ENCODE assay signal across 8 cellular contexts in the genomic region with DNA sequence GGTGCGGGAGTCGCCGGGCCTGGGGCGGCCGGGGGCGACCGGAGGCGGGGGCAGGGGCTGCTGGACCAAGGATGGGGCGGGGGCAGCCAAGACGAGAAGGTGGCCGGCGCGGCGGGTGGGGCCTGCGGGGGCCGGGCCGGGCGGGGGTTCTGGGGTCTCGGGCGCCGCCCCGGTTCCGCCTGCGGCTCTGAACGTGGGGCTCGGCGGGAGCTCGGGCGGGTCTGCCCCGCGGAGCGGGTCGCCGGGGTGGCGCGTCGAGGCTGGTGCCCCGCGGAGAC. TPM values are rescaled to one million over a fixed set of nuclear protein-coding genes. Genes with fewer than 3 reads are reported as not detected.
A peak's percentile ranks its signal among the peaks of the same experiment; 100 is the strongest.
DNase-seq lines count a peak whose midpoint lies in the region; ATAC-seq, FAIRE-seq and TF ChIP-seq lines count a peak whose summit lies in the region.

No MANE protein-coding gene starts in this region.

- peaks cover 32% of the 10 kb centered on the region for H3K79me2 ChIP-seq in HepG2 (ENCODE audit: insufficient read depth, low read length)

- no peak for TF ChIP-seq RAD21 in HepG2 (CRISPR knock-in tag; IDR thresholded peaks at IDR 0.05)

- intact Hi-C loops in HepG2 (cut with micrococcal nuclease; ENCODE audit: unreplicated experiment) = no loop called here

- H3K4me1 Mint-ChIP-seq in activated T-cell treated with anti-CD3 and anti-CD28 coated beads, Interleukin-2, amount 50 U/mL, for 4 hours (ENCODE audit: low read depth) = peaks cover 22% of the 10 kb centered on the region

- no peak for TF ChIP-seq POLR2A in HepG2 (IDR thresholded peaks at IDR 0.05; ENCODE audit: insufficient read depth in 1 of 2, low read depth in 2 of 2, low read length in 2 of 2)

- H3K4me2 ChIP-seq in HepG2 (ENCODE audit: low read depth, low read length) = peak overlapping the region; percentile 99

- H3K4me3 Mint-ChIP-seq in activated T-cell treated with anti-CD3 and anti-CD28 coated beads, Interleukin-2, amount 50 U/mL, for 4 hours = peak overlapping the region; percentile 93

- H3K27me3 ChIP-seq in HepG2 (ENCODE audit: control insufficient read depth in 1 of 2, insufficient read depth in 2 of 2, low read length in 2 of 2) (no peaks in the 10 kb centered on the region; a peak in 1 of 5 replicates), thoracic aorta (replicated peaks; ENCODE audit: insufficient read depth) (no peaks in the 10 kb centered on the region)

- peaks cover 8% of the 10 kb centered on the region for H3K36me3 Mint-ChIP-seq in activated T-cell treated with anti-CD3 and anti-CD28 coated beads, Interleukin-2, amount 50 U/mL, for 4 hours (ENCODE audit: insufficient read depth)

- H3K27ac ChIP-seq in angular gyrus (ENCODE audit: low read depth, low read length) = peak overlapping the region; percentile 70
- H3K27ac ChIP-seq in HepG2 (ENCODE audit: extremely low read length, insufficient read depth, low read length) = peak overlapping the region; percentile 97
- peak overlapping the region; percentile 74 to 100 for H3K27ac ChIP-seq in thoracic aorta

- CTCF ChIA-PET in HepG2 (lab: Yijun Ruan, JAX; ENCODE audit: low intra/inter-chr PET ratio, low total read pairs) = interaction anchor here (2.0 to 6.1 kb wide), 5 partner anchors 66 to 102 kb away, joined by 10 to 73 read pairs (median 13); a partner anchor contains a TSS

- H3K4me1 ChIP-seq in HepG2 (ENCODE audit: insufficient read depth, low read length) (peaks cover 45% of the 10 kb centered on the region), thoracic aorta (ENCODE audit: control insufficient read depth in 1 of 2, low read depth in 2 of 2) (peaks cover 13 to 29% of the 10 kb centered on the region in 2 donors)

- H3K9me3 ChIP-seq in HepG2 (ENCODE audit: low read length) (no peaks in the 10 kb centered on the region), thoracic aorta (no peaks in the 10 kb centered on the region)

- H3K36me3 ChIP-seq in HepG2 (replicated peaks in 1 of 2; ENCODE audit: control insufficient read depth in 1 of 2, insufficient read depth in 2 of 2, low read length in 2 of 2) (peaks cover 20 to 36% of the 10 kb centered on the region in 2 experiments), thoracic aorta (peaks cover 29% of the 10 kb centered on the region)

- H3K27me3 Mint-ChIP-seq in activated T-cell treated with anti-CD3 and anti-CD28 coated beads, Interleukin-2, amount 50 U/mL, for 4 hours (ENCODE audit: low read depth) = no peaks in the 10 kb centered on the region

- no peak for ATAC-seq in activated T-cell treated with anti-CD3 and anti-CD28 coated beads, Interleukin-2, amount 50 U/mL, for 4 hours
- ATAC-seq in HepG2 = no peak
- ATAC-seq in thoracic aorta (ENCODE audit: insufficient number of reproducible peaks, low FRiP score, low read depth) = no peak
- no peak for ATAC-seq in HG03439 (IDR thresholded peaks at IDR 0.05; ENCODE audit: unreplicated experiment)
- ATAC-seq in GM19455 (IDR thresholded peaks at IDR 0.05; ENCODE audit: unreplicated experiment) = no peak

- H2AFZ ChIP-seq in HepG2 (ENCODE audit: low read length) = no peak overlapping the region

- TF ChIP-seq EP300 in HepG2 (IDR thresholded peaks at IDR 0.05; ENCODE audit: low read depth in 2 of 2, low read length in 2 of 2) = no peak
- TF ChIP-seq EP300 in HepG2 (CRISPR knock-in tag; IDR thresholded peaks at IDR 0.05; ENCODE audit: borderline replicate concordance) = no peak

- no peaks in the 10 kb centered on the region for H3K9me3 Mint-ChIP-seq in activated T-cell treated with anti-CD3 and anti-CD28 coated beads, Interleukin-2, amount 50 U/mL, for 4 hours

- H3K9ac ChIP-seq in HepG2 (ENCODE audit: insufficient read depth, low read depth, low read length) = peak overlapping the region; percentile 91

- peaks cover 25% of the 10 kb centered on the region for H4K20me1 ChIP-seq in HepG2 (ENCODE audit: insufficient read depth, low read length)

- DNase-seq in activated T-cell treated with anti-CD3 and anti-CD28 coated beads, Interleukin-2, amount 50 U/mL, for 4 hours = no peak
- DNase-seq in activated T-cell treated with anti-CD3 and anti-CD28 coated beads, Interleukin-2, amount 50 U/mL, for 48 hours = no peak
- DNase-seq in HepG2 (ENCODE audit: low spot score) = no peak
- DNase-seq in thoracic aorta (ENCODE audit: low spot score) = no peak
- no peak for DNase-seq in RPMI8226

- FAIRE-seq in HepG2 (lab: Jason Lieb, UNC) = no peak

- no peak for TF ChIP-seq CTCF in HepG2 (CRISPR knock-in tag; IDR thresholded peaks at IDR 0.05)
- no peak for TF ChIP-seq CTCF in thoracic aorta (IDR thresholded peaks at IDR 0.05)

- in situ Hi-C loops in HepG2 (cut with HindIII; ENCODE audit: extremely low pct_ligation_motif_present, low pct_unique_long_range_greater_than_20kb) = loop anchor here (5.0 kb wide), 1 partner anchor 64 kb away; a partner anchor contains a TSS

- WGBS in HepG2 (ENCODE audit: low lambda C conversion rate) = under 1% methylated on average over 19 of the region's 39 CpGs

- H3K4me3 ChIP-seq in HepG2 (replicated peaks in 1 of 3; ENCODE audit: insufficient read depth in 1 of 3, low read depth in 2 of 3, low read length in 3 of 3) = peak overlapping the region; percentile 70 to 98 (median 93); a peak in 5 of 6 replicates
- H3K4me3 ChIP-seq in thoracic aorta = peak overlapping the region; percentile 97

- POLR2A ChIA-PET in HepG2 (lab: Yijun Ruan, JAX) = interaction anchor here (1.6 to 8.3 kb wide), 3 partner anchors 65 to 83 kb away, joined by 16 to 187 read pairs (median 88); a partner anchor contains a TSS

- no TSS peak for BruUV-seq in HepG2 (replicated peaks; lab: Mats Ljungman, UMichigan)

TF ChIP-seq in HepG2, 621 proteins besides CTCF, POLR2A, EP300 and RAD21 (continues in another document):
- TF ChIP-seq TRIM24 (CRISPR knock-in tag; IDR thresholded peaks at IDR 0.05) = no peak
- no peak for TF ChIP-seq ZNF543 (CRISPR knock-in tag; IDR thresholded peaks at IDR 0.05)
- TF ChIP-seq ZNF670 (CRISPR knock-in tag; IDR thresholded peaks at IDR 0.05; ENCODE audit: borderline replicate concordance) = 0 out of 2 replicates have a peak, but pooled peaks have one; percentile 0
- peak; percentile 2; the same call in 1 of the 2 replicates for TF ChIP-seq ZFP82 (CRISPR knock-in tag; IDR thresholded peaks at IDR 0.05; ENCODE audit: borderline replicate concordance)
- TF ChIP-seq ZNF333 (CRISPR knock-in tag; IDR thresholded peaks at IDR 0.05; ENCODE audit: borderline replicate concordance) = 0 out of 2 replicates have a peak, but pooled peaks have one; percentile 18
- TF ChIP-seq ZNF44 (CRISPR knock-in tag; IDR thresholded peaks at IDR 0.05) = no peak
- TF ChIP-seq ZBTB8A (CRISPR knock-in tag; IDR thresholded peaks at IDR 0.05; ENCODE audit: borderline replicate concordance, low read depth) = no peak
- TF ChIP-seq HMG20B (CRISPR knock-in tag; conservative IDR thresholded peaks at IDR 0.05) = no peak
- TF ChIP-seq RFXANK (CRISPR knock-in tag; IDR thresholded peaks at IDR 0.05) = 0 out of 2 replicates have a peak, but pooled peaks have one; percentile 9
- no peak for TF ChIP-seq ZIK1 (CRISPR knock-in tag; IDR thresholded peaks at IDR 0.05; ENCODE audit: borderline replicate concordance, low read depth)
- no peak for TF ChIP-seq ZSCAN25 (CRISPR knock-in tag; IDR thresholded peaks at IDR 0.05)
- no peak for TF ChIP-seq HCFC1 (IDR thresholded peaks at IDR 0.05; ENCODE audit: low read depth, low read length)
- TF ChIP-seq NFRKB (IDR thresholded peaks at IDR 0.05) = no peak
- no peak for TF ChIP-seq NFATC3 (CRISPR knock-in tag; IDR thresholded peaks at IDR 0.05)
- peak; percentile 19; the same call in 1 of the 2 replicates for TF ChIP-seq KDM5A (IDR thresholded peaks at IDR 0.05; ENCODE audit: borderline replicate concordance, low read length)
- TF ChIP-seq RARA (CRISPR knock-in tag; IDR thresholded peaks at IDR 0.05) = no peak

RNA-seq across cellular contexts. Expression of a gene that starts 0.2 kb away (rescaled TPM):
- 100 to 1,000 TPM; 259 to 285 (median 274) TPM for total RNA-seq in activated T-cell treated with anti-CD3 and anti-CD28 coated beads, Interleukin-2, amount 50 U/mL, for 4 hours
- total RNA-seq in HepG2 (2016; rRNA removed; fragmentation: Illumina TruSeq; extraction: Trizol) = 143 and 154 TPM in 2 replicates
- 51.6 and 53.2 TPM in 2 replicates for total RNA-seq in HepG2 (2016; cell fraction: cytosol; rRNA removed; fragmentation: Illumina TruSeq; extraction: Trizol; ENCODE audit: low read depth)
- total RNA-seq in HepG2 (2016; cell fraction: insoluble cytoplasmic fraction; rRNA removed; fragmentation: Illumina TruSeq; extraction: Trizol) = 149 and 159 TPM in 2 replicates
- total RNA-seq in HepG2 (2016; cell fraction: membrane; rRNA removed; fragmentation: Illumina TruSeq; extraction: Trizol) = 59.3 and 62.8 TPM in 2 replicates
- 76.2 and 86.5 TPM in 2 replicates for total RNA-seq in HepG2 (2016; cell fraction: nucleus; rRNA removed; fragmentation: Illumina TruSeq; extraction: Trizol)
- polyA plus RNA-seq in HepG2 (2011; rRNA removed) = 92.9 and 106 TPM in 2 replicates
- 90.4 and 144 TPM in 2 replicates for polyA plus RNA-seq in HepG2 (2011; cell fraction: cytosol; rRNA removed)
- 158 and 185 TPM in 2 replicates for polyA plus RNA-seq in HepG2 (2011; cell fraction: nucleus; rRNA removed)
- polyA plus RNA-seq in HepG2 (2012) = 62.1 and 86.3 TPM in 2 replicates
- 50.3 and 52.6 TPM in 2 replicates for polyA plus RNA-seq in HepG2 (2016; cell fraction: cytosol; fragmentation: Illumina TruSeq; extraction: Trizol; ENCODE audit: low read depth)
- polyA plus RNA-seq in HepG2 (2016; cell fraction: insoluble cytoplasmic fraction; fragmentation: Illumina TruSeq; extraction: Trizol; ENCODE audit: low read depth) = 185 and 189 TPM in 2 replicates
- polyA plus RNA-seq in HepG2 (2016; cell fraction: membrane; fragmentation: Illumina TruSeq; extraction: Trizol; ENCODE audit: low read depth) = 54.2 and 55.6 TPM in 2 replicates
- polyA plus RNA-seq in HepG2 (2016; cell fraction: nucleus; fragmentation: Illumina TruSeq; extraction: Trizol; ENCODE audit: insufficient read depth, low read depth) = 165 and 171 TPM in 2 replicates
- polyA minus RNA-seq in HepG2 (2011; rRNA and poly(A)+ RNA removed; ENCODE audit: low replicate concordance) = 92.6 and 107 TPM in 2 replicates
- polyA minus RNA-seq in HepG2 (2011; cell fraction: cytosol; rRNA and poly(A)+ RNA removed) = 50.7 and 55.0 TPM in 2 replicates
- polyA minus RNA-seq in HepG2 (2011; cell fraction: nucleus; rRNA and poly(A)+ RNA removed) = 47.2 and 49.4 TPM in 2 replicates
- total RNA-seq in thoracic aorta = 100 to 1,000 TPM in 1 of 2 donors, 10 to 100 TPM in 1; 98.8 to 113 TPM
